ENCODE assay signal across 1 cellular context in genomic region chr5:150304481-150305081, GRCh38.
TF ChIP-seq lines count a peak whose summit lies in the region.

No MANE protein-coding gene starts in this region.

TF ChIP-seq in IMR-90, 13 proteins besides CTCF, POLR2A, EP300 and RAD21:
- TF ChIP-seq MXI1 (IDR thresholded peaks at IDR 0.05; ENCODE audit: borderline replicate concordance, low read depth, low read length) (no peak), MAZ (IDR thresholded peaks at IDR 0.05; ENCODE audit: borderline replicate concordance, low read depth, low read length) (no peak), MAFK (IDR thresholded peaks at IDR 0.05; ENCODE audit: low read depth, low read length) (no peak), NFE2L2 (IDR thresholded peaks at IDR 0.05; ENCODE audit: low read depth, low read length) (no peak), FOS (IDR thresholded peaks at IDR 0.05; ENCODE audit: low read depth, low read length) (no peak), RFX5 (IDR thresholded peaks at IDR 0.05; ENCODE audit: low read depth, low read length) (no peak), CEBPB (IDR thresholded peaks at IDR 0.05; ENCODE audit: low read depth, low read length) (no peak), SMC3 (IDR thresholded peaks at IDR 0.05; ENCODE audit: low read depth, low read length) (no peak), USF2 (IDR thresholded peaks at IDR 0.05; ENCODE audit: low read depth, low read length) (no peak), RCOR1 (IDR thresholded peaks at IDR 0.05; ENCODE audit: insufficient replicate concordance, low read length) (no peak), BHLHE40 (IDR thresholded peaks at IDR 0.05; ENCODE audit: low read depth, low read length) (no peak), CHD1 (IDR thresholded peaks at IDR 0.05; ENCODE audit: low read depth, low read length) (no peak), ELK1 (IDR thresholded peaks at IDR 0.05; ENCODE audit: borderline replicate concordance, low read depth, low read length) (no peak)
